ENCODE assay signal across 13 cellular contexts in the genomic region with DNA sequence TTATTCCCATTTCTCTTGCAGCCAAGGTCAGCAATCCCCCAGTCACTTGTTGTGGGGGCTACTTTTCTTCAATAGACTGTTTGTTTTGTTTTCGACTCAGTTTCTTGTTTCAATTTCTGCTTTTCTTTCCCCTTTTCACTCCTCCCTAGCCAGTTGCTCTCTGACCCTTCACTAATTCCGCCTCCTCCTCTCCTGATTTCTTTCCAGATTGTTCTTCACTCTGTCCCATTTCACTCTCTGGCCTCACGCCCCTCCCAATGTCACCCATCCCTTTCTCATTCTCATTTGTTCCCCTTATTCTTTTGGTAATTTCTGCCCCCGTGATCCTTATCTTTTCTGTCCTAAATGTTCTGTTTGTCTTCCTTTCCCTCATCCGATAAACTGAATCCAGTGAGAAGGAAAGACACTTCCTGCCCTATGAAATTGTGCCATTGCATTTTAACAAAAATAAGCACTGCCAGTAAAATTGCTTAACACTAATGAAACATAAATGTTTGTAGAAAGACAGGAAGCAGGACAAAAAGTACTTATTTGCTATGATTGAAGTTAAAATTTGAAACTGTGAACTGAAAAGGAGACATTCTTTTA.
DNase-seq lines count a peak whose midpoint lies in the region; ATAC-seq, FAIRE-seq and TF ChIP-seq lines count a peak whose summit lies in the region.
"Had no signal": no experiment of that assay in that cellular context is flagged by ENCODE, and none has a peak within 500 bp of the region (broad histone marks: within the 10 kb centered on the region; RNA-seq: fewer than 3 reads in every experiment).

No MANE protein-coding gene starts in this region.

- H3K27me3 ChIP-seq in muscle layer of colon (ENCODE audit: control insufficient read depth in 1 of 2, insufficient read depth in 2 of 2, low read length in 2 of 2) (no peaks in the 10 kb centered on the region), tibial artery (no peaks in the 10 kb centered on the region)

- H3K4me1 ChIP-seq in muscle layer of colon (ENCODE audit: insufficient read depth, low read length): no peaks in the 10 kb centered on the region
- H3K4me1 ChIP-seq in tibial artery: peaks cover 0 to 20% (median 5%) of the 10 kb centered on the region in 4 donors

- no peak for TF ChIP-seq POLR2A in H54 (IDR thresholded peaks at IDR 0.05; ENCODE audit: low read depth, low read length)

- H3K9ac ChIP-seq in muscle layer of colon (ENCODE audit: low read length): no peak overlapping the region

- DNase-seq in activated B cell treated with CpG ODN at 0.5 μM for 24 hours (no peak), fibroblast of peridontal ligament (ENCODE audit: extremely low read depth) (peak; percentile 0), tibial artery (no peak), H54 (ENCODE audit: insufficient read length, low spot score) (no peak)
- no peak for DNase-seq in effector CD8-positive, alpha-beta T cell (lab: John Stamatoyannopoulos, UW)
- DNase-seq: activated CD8-positive, alpha-beta memory T cell treated with anti-CD3 and anti-CD28 coated beads for 24 hours; activated naive CD8-positive, alpha-beta T cell treated with anti-CD3 and anti-CD28 coated beads, Interleukin-2, amount 50 U/mL, for 24 hours; erythroblast; MV-4-11; NCI-H524 treated with DMSO at 0.1 percent for 48 hours; stimulated activated CD4-positive, alpha-beta T cell treated with anti-CD3 and anti-CD28 coated beads, Interleukin-12 subunit alpha, Interleukin-12 subunit beta, amount 100 ng/mL, for 4 hours had no signal

- POLR2A ChIA-PET in activated B cell treated with CpG ODN at 0.5 μM for 24 hours (lab: Charles Lee): interaction anchor here (5.7 kb wide), 1 partner anchor 94 kb away, joined by 76 read pairs; a partner anchor contains a TSS

- H3K9me3 Mint-ChIP-seq in activated B cell treated with CpG ODN at 0.5 μM for 24 hours: no peaks in the 10 kb centered on the region
- H3K9me3 Mint-ChIP-seq: activated naive CD8-positive, alpha-beta T cell treated with anti-CD3 and anti-CD28 coated beads, Interleukin-2, amount 50 U/mL, for 24 hours had no signal

- H3K27ac ChIP-seq in muscle layer of colon (ENCODE audit: low read depth, low read length) (peak overlapping the region; percentile 32), tibial artery (peak overlapping the region; percentile 59 to 65)

- CTCF ChIA-PET in activated B cell treated with CpG ODN at 0.5 μM for 24 hours (lab: Charles Lee): interaction anchor here (1.2 to 1.3 kb wide), 2 partner anchors 64 to 99 kb away, joined by 3 read pairs; no protein-coding TSS in a partner anchor

- H3K27me3 Mint-ChIP-seq in activated B cell treated with CpG ODN at 0.5 μM for 24 hours: no peaks in the 10 kb centered on the region
- H3K27me3 Mint-ChIP-seq: activated naive CD8-positive, alpha-beta T cell treated with anti-CD3 and anti-CD28 coated beads, Interleukin-2, amount 50 U/mL, for 24 hours had no signal

- no peaks in the 10 kb centered on the region for H3K9me3 ChIP-seq in muscle layer of colon (ENCODE audit: low read length)
- H3K9me3 ChIP-seq in tibial artery: no peaks in the 10 kb centered on the region

- no peaks in the 10 kb centered on the region for H3K36me3 ChIP-seq in muscle layer of colon (ENCODE audit: insufficient read depth, low read length)
- H3K36me3 ChIP-seq in tibial artery: no peaks in the 10 kb centered on the region

- TF ChIP-seq CTCF in activated B cell treated with CpG ODN at 0.5 μM for 24 hours (IDR thresholded peaks at IDR 0.05) (no peak), tibial artery (IDR thresholded peaks at IDR 0.05) (no peak)

- intact Hi-C loops in activated B cell treated with CpG ODN at 0.5 μM for 24 hours (cut with micrococcal nuclease) (no loop called here), tibial artery (cut with DNase I; ENCODE audit: low total_unique reads) (no loop called here)

- peak overlapping the region; percentile 44 for H3K4me3 Mint-ChIP-seq in activated B cell treated with CpG ODN at 0.5 μM for 24 hours
- H3K4me3 Mint-ChIP-seq: activated naive CD8-positive, alpha-beta T cell treated with anti-CD3 and anti-CD28 coated beads, Interleukin-2, amount 50 U/mL, for 24 hours had no signal

- peak overlapping the region in 1 of 2 donors; percentile 13 for H3K4me3 ChIP-seq in muscle layer of colon (ENCODE audit: low read depth in 1 of 2, low read length in 2 of 2)
- peak overlapping the region; percentile 16 to 34 for H3K4me3 ChIP-seq in tibial artery

- no peaks in the 10 kb centered on the region for H3K36me3 Mint-ChIP-seq in activated B cell treated with CpG ODN at 0.5 μM for 24 hours (ENCODE audit: low read depth)

- ATAC-seq in activated B cell treated with CpG ODN at 0.5 μM for 24 hours (ENCODE audit: low read depth) (no peak), GM21619 (IDR thresholded peaks at IDR 0.05; ENCODE audit: unreplicated experiment) (no peak)
- ATAC-seq: activated naive CD8-positive, alpha-beta T cell treated with anti-CD3 and anti-CD28 coated beads, Interleukin-2, amount 50 U/mL, for 24 hours had no signal

- peak overlapping the region; percentile 69 for H3K27ac Mint-ChIP-seq in activated B cell treated with CpG ODN at 0.5 μM for 24 hours
- H3K27ac Mint-ChIP-seq: activated naive CD8-positive, alpha-beta T cell treated with anti-CD3 and anti-CD28 coated beads, Interleukin-2, amount 50 U/mL, for 24 hours had no signal

- H3K4me1 Mint-ChIP-seq in activated B cell treated with CpG ODN at 0.5 μM for 24 hours: peaks cover 65% of the 10 kb centered on the region

- FAIRE-seq in H54 (lab: Jason Lieb, UNC): no peak
